Comparison of ENCODE assay signal across 7 cellular contexts in genomic region chr13:51583469-51583874, GRCh38. TPM values are rescaled to one million over a fixed set of nuclear protein-coding genes. Genes with fewer than 3 reads are reported as not detected.
A peak's percentile ranks its signal among the peaks of the same experiment; 100 is the strongest.
DNase-seq lines count a peak whose midpoint lies in the region; ATAC-seq and TF ChIP-seq lines count a peak whose summit lies in the region.

No MANE protein-coding gene starts in this region.

- POLR2A ChIA-PET in activated naive CD8-positive, alpha-beta T cell treated with anti-CD3 and anti-CD28 coated beads, Interleukin-2, amount 10 ng/mL, durations not matched to agents 7 days and 5 days (lab: Charles Lee), result interaction anchor here (4.5 kb wide), 1 partner anchor 131 kb away, joined by 73 read pairs; the partner anchor contains the start of gene INTS6

- H3K36me3 ChIP-seq in HUES64 (ENCODE audit: insufficient read depth, low read length), result no peaks in the 10 kb centered on the region

- no peaks in the 10 kb centered on the region for H3K27me3 ChIP-seq in HUES64 (ENCODE audit: insufficient read depth, low read length)

- peaks cover 33% of the 10 kb centered on the region for H3K4me1 ChIP-seq in HUES64 (ENCODE audit: insufficient read depth, low read length)

- H3K4me3 Mint-ChIP-seq in activated naive CD8-positive, alpha-beta T cell treated with anti-CD3 and anti-CD28 coated beads, Interleukin-2, amount 10 ng/mL, durations not matched to agents 7 days and 5 days, result peak overlapping the region; percentile 93
- H3K4me3 Mint-ChIP-seq in immature natural killer cell, result peak overlapping the region; percentile 91 to 100 (median 99)

- peak overlapping the region; percentile 96 for H3K27ac Mint-ChIP-seq in activated naive CD8-positive, alpha-beta T cell treated with anti-CD3 and anti-CD28 coated beads, Interleukin-2, amount 10 ng/mL, durations not matched to agents 7 days and 5 days
- peak overlapping the region; percentile 94 to 100 (median 98) for H3K27ac Mint-ChIP-seq in immature natural killer cell

- no peak for DNase-seq in activated naive CD8-positive, alpha-beta T cell treated with anti-CD3 and anti-CD28 coated beads, Interleukin-2, amount 10 ng/mL, durations not matched to agents 7 days and 5 days
- DNase-seq in immature natural killer cell, result no peak
- no peak for DNase-seq in substantia nigra (lab: John Stamatoyannopoulos, UW)
- DNase-seq in left lobe of liver (ENCODE audit: low spot score), result no peak
- no peak for DNase-seq in NCI-H748 treated with DMSO at 0.1 percent for 48 hours (lab: John Stamatoyannopoulos, UW)

- 25% methylated on average over 9 of the region's 9 CpGs for WGBS in HUES64

- no peak for TF ChIP-seq POLR2A in GM18505 (IDR thresholded peaks at IDR 0.05; ENCODE audit: borderline replicate concordance, extremely low read depth, insufficient read depth, insufficient read length)

- peaks cover 17% of the 10 kb centered on the region for H3K4me1 Mint-ChIP-seq in activated naive CD8-positive, alpha-beta T cell treated with anti-CD3 and anti-CD28 coated beads, Interleukin-2, amount 10 ng/mL, durations not matched to agents 7 days and 5 days
- peaks cover 23 to 41% of the 10 kb centered on the region in 2 donors for H3K4me1 Mint-ChIP-seq in immature natural killer cell

- H3K27ac ChIP-seq in HUES64 (ENCODE audit: low read depth, low read length), result peak overlapping the region; percentile 90; the same call in 1 of the 2 replicates
- H3K27ac ChIP-seq in substantia nigra (ENCODE audit: low read depth, low read length, poor library complexity, severe bottlenecking), result peak overlapping the region; percentile 93

- ATAC-seq in activated naive CD8-positive, alpha-beta T cell treated with anti-CD3 and anti-CD28 coated beads, Interleukin-2, amount 10 ng/mL, durations not matched to agents 7 days and 5 days (ENCODE audit: low read depth), result no peak
- ATAC-seq in left lobe of liver (no peak), GM18505 (IDR thresholded peaks at IDR 0.05; ENCODE audit: unreplicated experiment) (no peak)

- peaks cover 7% of the 10 kb centered on the region for H3K36me3 Mint-ChIP-seq in activated naive CD8-positive, alpha-beta T cell treated with anti-CD3 and anti-CD28 coated beads, Interleukin-2, amount 10 ng/mL, durations not matched to agents 7 days and 5 days
- H3K36me3 Mint-ChIP-seq in immature natural killer cell, result peaks cover 0 to 6% (median 3%) of the 10 kb centered on the region in 3 donors

- peaks cover 3% of the 10 kb centered on the region for H3K27me3 Mint-ChIP-seq in activated naive CD8-positive, alpha-beta T cell treated with anti-CD3 and anti-CD28 coated beads, Interleukin-2, amount 10 ng/mL, durations not matched to agents 7 days and 5 days
- peaks cover 5 to 11% (median 9%) of the 10 kb centered on the region in 3 donors for H3K27me3 Mint-ChIP-seq in immature natural killer cell (ENCODE audit: low read depth in 3 of 3)

- H3K9me3 Mint-ChIP-seq in activated naive CD8-positive, alpha-beta T cell treated with anti-CD3 and anti-CD28 coated beads, Interleukin-2, amount 10 ng/mL, durations not matched to agents 7 days and 5 days, result no peaks in the 10 kb centered on the region
- H3K9me3 Mint-ChIP-seq in immature natural killer cell, result peaks cover 0 to 2% (median 0%) of the 10 kb centered on the region in 6 donors

- peak overlapping the region; percentile 77 for H3K4me3 ChIP-seq in HUES64 (ENCODE audit: low read length)

- no peaks in the 10 kb centered on the region for H3K9me3 ChIP-seq in HUES64 (ENCODE audit: insufficient read depth, low read depth, low read length)

- peak overlapping the region; percentile 60 for H3K9ac ChIP-seq in HUES64 (ENCODE audit: low read depth, low read length)

RNA-seq across cellular contexts. Expression of gene WDFY2, which starts 0.8 kb away (rescaled TPM):
- 13.7 TPM for polyA plus RNA-seq in HUES64 (2013, experiment 1 of 2)
- polyA plus RNA-seq in HUES64 (2013, experiment 2 of 2), result 11.5 TPM
- total RNA-seq in activated naive CD8-positive, alpha-beta T cell treated with anti-CD3 and anti-CD28 coated beads, Interleukin-2, amount 10 ng/mL, durations not matched to agents 7 days and 5 days, result 10 to 100 TPM; 12.7 to 15.5 TPM
- polyA plus RNA-seq in immature natural killer cell, result 1 to 10 TPM; 1.6 to 4.6 (median 3.0) TPM
- total RNA-seq in left lobe of liver, result 6.2 TPM
